Comparison of ENCODE assay signal across 16 cellular contexts in the genomic region with DNA sequence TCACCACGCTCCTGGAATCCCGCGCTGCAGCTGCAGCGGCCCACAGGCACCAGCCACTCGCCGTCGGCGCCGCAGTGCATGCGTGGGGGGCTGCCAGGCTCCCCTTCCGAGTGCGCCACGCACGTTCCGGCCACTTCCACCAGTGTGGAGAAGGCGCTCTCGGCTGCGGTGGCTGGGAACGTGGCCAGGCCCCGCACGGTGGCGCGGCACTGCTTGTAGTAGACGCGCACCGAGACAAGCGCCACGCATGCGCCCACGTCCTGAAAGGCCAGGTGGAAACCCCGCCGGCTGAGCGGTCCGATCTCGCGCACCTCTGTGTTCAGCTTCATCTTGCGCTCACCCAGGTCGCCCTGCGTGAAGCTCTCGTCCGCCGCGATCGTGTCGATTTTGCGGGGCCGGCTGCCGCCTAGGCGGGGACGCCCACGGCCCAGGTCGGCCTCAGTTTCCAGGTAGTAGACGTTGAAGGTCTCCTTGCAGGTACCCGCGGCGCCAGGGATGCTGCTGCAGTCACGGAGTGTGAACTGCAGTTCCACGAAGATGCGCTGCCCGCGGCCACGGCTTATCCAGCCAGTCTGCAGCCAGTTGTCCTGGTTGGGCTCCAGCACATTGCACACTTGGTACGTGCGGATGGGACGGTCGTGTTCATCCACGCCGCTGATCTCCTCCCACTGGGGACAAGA. TPM values are rescaled to one million over a fixed set of nuclear protein-coding genes. Genes with fewer than 3 reads are reported as not detected.
DNase-seq lines count a peak whose midpoint lies in the region; ATAC-seq lines count a peak whose summit lies in the region.
"Had no signal": no experiment of that assay in that cellular context is flagged by ENCODE, and none has a peak within 500 bp of the region (broad histone marks: within the 10 kb centered on the region; RNA-seq: fewer than 3 reads in every experiment).

No MANE protein-coding gene starts in this region.

- H3K4me3 Mint-ChIP-seq in activated CD8-positive, alpha-beta memory T cell treated with anti-CD3 and anti-CD28 coated beads, Interleukin-2, amount 10 ng/mL, durations not matched to agents 7 days and 5 days, result no peak overlapping the region
- no peak overlapping the region for H3K4me3 Mint-ChIP-seq in stimulated activated naive B cell treated with anti-CD40 and anti-IgM and Interleukin-4, amounts not matched to agents 10 μg/mL and 1 μg/mL and 100 μg/mL, for 72 hours
- H3K4me3 Mint-ChIP-seq: B cell; CD4-positive, alpha-beta T cell had no signal

- no peaks in the 10 kb centered on the region for H3K36me3 Mint-ChIP-seq in activated CD8-positive, alpha-beta memory T cell treated with anti-CD3 and anti-CD28 coated beads, Interleukin-2, amount 10 ng/mL, durations not matched to agents 7 days and 5 days
- H3K36me3 Mint-ChIP-seq in stimulated activated naive B cell treated with anti-CD40 and anti-IgM and Interleukin-4, amounts not matched to agents 10 μg/mL and 1 μg/mL and 100 μg/mL, for 72 hours, result peaks cover 6 to 8% of the 10 kb centered on the region in 2 donors

- no peak for ATAC-seq in activated CD8-positive, alpha-beta memory T cell treated with anti-CD3 and anti-CD28 coated beads, Interleukin-2, amount 10 ng/mL, durations not matched to agents 7 days and 5 days
- ATAC-seq in stimulated activated naive B cell treated with anti-CD40 and anti-IgM and Interleukin-4, amounts not matched to agents 10 μg/mL and 1 μg/mL and 100 μg/mL, for 72 hours (replicated peaks), result no peak
- no peak for ATAC-seq in HG03196 (IDR thresholded peaks at IDR 0.05; ENCODE audit: unreplicated experiment)
- ATAC-seq: HCT116 had no signal

- H3K4me1 Mint-ChIP-seq in activated CD8-positive, alpha-beta memory T cell treated with anti-CD3 and anti-CD28 coated beads, Interleukin-2, amount 10 ng/mL, durations not matched to agents 7 days and 5 days, result peaks cover 5% of the 10 kb centered on the region
- H3K4me1 Mint-ChIP-seq in stimulated activated naive B cell treated with anti-CD40 and anti-IgM and Interleukin-4, amounts not matched to agents 10 μg/mL and 1 μg/mL and 100 μg/mL, for 72 hours, result peaks cover 20 to 25% of the 10 kb centered on the region in 2 donors

- no peak overlapping the region for H3K27ac Mint-ChIP-seq in activated CD8-positive, alpha-beta memory T cell treated with anti-CD3 and anti-CD28 coated beads, Interleukin-2, amount 10 ng/mL, durations not matched to agents 7 days and 5 days
- H3K27ac Mint-ChIP-seq in stimulated activated naive B cell treated with anti-CD40 and anti-IgM and Interleukin-4, amounts not matched to agents 10 μg/mL and 1 μg/mL and 100 μg/mL, for 72 hours, result no peak overlapping the region
- H3K27ac Mint-ChIP-seq: B cell; CD4-positive, alpha-beta T cell had no signal

- no peaks in the 10 kb centered on the region for H3K9me3 Mint-ChIP-seq in activated CD8-positive, alpha-beta memory T cell treated with anti-CD3 and anti-CD28 coated beads, Interleukin-2, amount 10 ng/mL, durations not matched to agents 7 days and 5 days (ENCODE audit: low read depth)
- H3K9me3 Mint-ChIP-seq in stimulated activated naive B cell treated with anti-CD40 and anti-IgM and Interleukin-4, amounts not matched to agents 10 μg/mL and 1 μg/mL and 100 μg/mL, for 72 hours, result peaks cover 5 to 7% of the 10 kb centered on the region in 2 donors
- H3K9me3 Mint-ChIP-seq: CD4-positive, alpha-beta T cell had no signal

- CTCF ChIA-PET in activated CD8-positive, alpha-beta memory T cell treated with anti-CD3 and anti-CD28 coated beads, Interleukin-2, amount 10 ng/mL, durations not matched to agents 7 days and 5 days (lab: Charles Lee), result no interaction called here

- DNase-seq in activated CD8-positive, alpha-beta memory T cell treated with anti-CD3 and anti-CD28 coated beads, Interleukin-2, amount 50 U/mL, for 48 hours, result peak; percentile 42
- no peak for DNase-seq in activated CD8-positive, alpha-beta memory T cell treated with anti-CD3 and anti-CD28 coated beads, Interleukin-2, amount 10 ng/mL, durations not matched to agents 7 days and 5 days
- DNase-seq in mesenteric fat pad (ENCODE audit: low spot score) (peak; percentile 77), SKM-1 (lab: John Stamatoyannopoulos, UW; ENCODE audit: unreplicated experiment) (no peak)
- DNase-seq in activated effector memory CD4-positive, alpha-beta T cell treated with Interleukin-2 at 50 U/mL for 16 hours, result no peak
- DNase-seq in stimulated activated naive B cell treated with anti-CD40 and anti-IgM and Interleukin-4, amounts not matched to agents 10 μg/mL and 1 μg/mL and 100 μg/mL, for 72 hours, result no peak
- DNase-seq: C1 segment of cervical spinal cord; Calu3; CD4-positive, alpha-beta T cell; DMS153; GF-D8; GM23248 had no signal

- H3K27ac ChIP-seq in angular gyrus (ENCODE audit: low read depth, low read length), result peak overlapping the region; percentile 26
- H3K27ac ChIP-seq: GM23248 had no signal

- peaks cover 42% of the 10 kb centered on the region for H3K27me3 Mint-ChIP-seq in activated CD8-positive, alpha-beta memory T cell treated with anti-CD3 and anti-CD28 coated beads, Interleukin-2, amount 10 ng/mL, durations not matched to agents 7 days and 5 days
- H3K27me3 Mint-ChIP-seq in stimulated activated naive B cell treated with anti-CD40 and anti-IgM and Interleukin-4, amounts not matched to agents 10 μg/mL and 1 μg/mL and 100 μg/mL, for 72 hours, result peaks cover 45 to 53% of the 10 kb centered on the region in 2 donors

RNA-seq across cellular contexts. Expression of a gene that starts 3.4 kb away (rescaled TPM):
- not detected for total RNA-seq in activated CD8-positive, alpha-beta memory T cell treated with anti-CD3 and anti-CD28 coated beads, Interleukin-2, amount 10 ng/mL, durations not matched to agents 7 days and 5 days
- not detected for total RNA-seq in mesenteric fat pad
- total RNA-seq: CD4-positive, alpha-beta T cell; GM23248 had no signal

RNA-seq across cellular contexts. Expression of a gene that starts 32.1 kb away (rescaled TPM):
- total RNA-seq in activated CD8-positive, alpha-beta memory T cell treated with anti-CD3 and anti-CD28 coated beads, Interleukin-2, amount 10 ng/mL, durations not matched to agents 7 days and 5 days, result 1 to 10 TPM; 2.6 to 4.5 TPM
- total RNA-seq in mesenteric fat pad, result 1.5 TPM

RNA-seq across cellular contexts. Expression of a gene that starts 46.0 kb away (rescaled TPM):
- 10 to 100 TPM; 19.8 to 21.9 TPM for total RNA-seq in activated CD8-positive, alpha-beta memory T cell treated with anti-CD3 and anti-CD28 coated beads, Interleukin-2, amount 10 ng/mL, durations not matched to agents 7 days and 5 days
- 44.9 TPM for total RNA-seq in mesenteric fat pad

RNA-seq across cellular contexts. Expression of a gene that starts 46.5 kb away (rescaled TPM):
- total RNA-seq in activated CD8-positive, alpha-beta memory T cell treated with anti-CD3 and anti-CD28 coated beads, Interleukin-2, amount 10 ng/mL, durations not matched to agents 7 days and 5 days, result 10 to 100 TPM; 16.4 to 28.6 TPM
- total RNA-seq in mesenteric fat pad, result 16.2 TPM

Comparison
In these comparisons a context has a peak if more than half of its experiments do, and no peak if none do; other contexts are left out.
1. DNase-seq: peak in activated CD8-positive, alpha-beta memory T cell treated with anti-CD3 and anti-CD28 coated beads, Interleukin-2, amount 50 U/mL, for 48 hours (single experiment) and mesenteric fat pad (single experiment); none in activated CD8-positive, alpha-beta memory T cell treated with anti-CD3 and anti-CD28 coated beads, Interleukin-2, amount 10 ng/mL, durations not matched to agents 7 days and 5 days (single experiment), activated effector memory CD4-positive, alpha-beta T cell treated with Interleukin-2 at 50 U/mL for 16 hours (single experiment), stimulated activated naive B cell treated with anti-CD40 and anti-IgM and Interleukin-4, amounts not matched to agents 10 μg/mL and 1 μg/mL and 100 μg/mL, for 72 hours (single experiment) and SKM-1 (single experiment).